In the genomic region with DNA sequence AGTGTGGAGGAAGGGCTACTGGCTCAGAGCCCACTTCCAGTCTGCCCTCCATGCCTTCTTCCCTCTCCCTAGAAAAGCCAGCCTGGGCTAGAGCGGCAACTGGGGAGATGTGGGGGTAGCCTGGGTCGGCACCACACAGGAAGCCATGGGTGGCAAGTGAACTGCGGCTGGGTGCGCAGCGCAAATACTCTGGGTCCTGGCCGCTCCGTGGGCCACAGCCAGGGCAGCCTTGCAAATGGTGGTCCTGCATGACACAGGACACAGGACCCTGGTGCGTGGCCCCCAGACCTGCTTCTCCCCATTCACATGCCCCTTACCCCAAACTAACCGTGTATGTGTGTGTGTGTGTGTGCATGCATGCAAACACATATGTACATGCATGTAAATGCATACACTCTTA, we compare ENCODE assay signal across 1 cellular context.
TF ChIP-seq lines count a peak whose summit lies in the region.

No MANE protein-coding gene starts in this region.

TF ChIP-seq in IMR-90, 13 proteins besides CTCF, POLR2A, EP300 and RAD21:
- no peak for TF ChIP-seq CEBPB (IDR thresholded peaks at IDR 0.05; ENCODE audit: low read depth, low read length)
- TF ChIP-seq MXI1 (IDR thresholded peaks at IDR 0.05; ENCODE audit: borderline replicate concordance, low read depth, low read length): no peak
- TF ChIP-seq BHLHE40 (IDR thresholded peaks at IDR 0.05; ENCODE audit: low read depth, low read length): no peak
- TF ChIP-seq, protein P1, sequence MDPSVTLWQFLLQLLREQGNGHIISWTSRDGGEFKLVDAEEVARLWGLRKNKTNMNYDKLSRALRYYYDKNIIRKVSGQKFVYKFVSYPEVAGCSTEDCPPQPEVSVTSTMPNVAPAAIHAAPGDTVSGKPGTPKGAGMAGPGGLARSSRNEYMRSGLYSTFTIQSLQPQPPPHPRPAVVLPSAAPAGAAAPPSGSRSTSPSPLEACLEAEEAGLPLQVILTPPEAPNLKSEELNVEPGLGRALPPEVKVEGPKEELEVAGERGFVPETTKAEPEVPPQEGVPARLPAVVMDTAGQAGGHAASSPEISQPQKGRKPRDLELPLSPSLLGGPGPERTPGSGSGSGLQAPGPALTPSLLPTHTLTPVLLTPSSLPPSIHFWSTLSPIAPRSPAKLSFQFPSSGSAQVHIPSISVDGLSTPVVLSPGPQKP (IDR thresholded peaks at IDR 0.05; ENCODE audit: borderline replicate concordance, low read depth, low read length): no peak
- no peak for TF ChIP-seq FOS (IDR thresholded peaks at IDR 0.05; ENCODE audit: low read depth, low read length)
- TF ChIP-seq, protein P2, sequence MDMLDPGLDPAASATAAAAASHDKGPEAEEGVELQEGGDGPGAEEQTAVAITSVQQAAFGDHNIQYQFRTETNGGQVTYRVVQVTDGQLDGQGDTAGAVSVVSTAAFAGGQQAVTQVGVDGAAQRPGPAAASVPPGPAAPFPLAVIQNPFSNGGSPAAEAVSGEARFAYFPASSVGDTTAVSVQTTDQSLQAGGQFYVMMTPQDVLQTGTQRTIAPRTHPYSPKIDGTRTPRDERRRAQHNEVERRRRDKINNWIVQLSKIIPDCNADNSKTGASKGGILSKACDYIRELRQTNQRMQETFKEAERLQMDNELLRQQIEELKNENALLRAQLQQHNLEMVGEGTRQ (IDR thresholded peaks at IDR 0.05; ENCODE audit: low read depth, low read length): no peak
- no peak for TF ChIP-seq MAFK (IDR thresholded peaks at IDR 0.05; ENCODE audit: low read depth, low read length)
- no peak for TF ChIP-seq MAZ (IDR thresholded peaks at IDR 0.05; ENCODE audit: borderline replicate concordance, low read depth, low read length)
